In genomic region chr7:127252380-127252718, GRCh38 we compare ENCODE assay signal across 11 cellular contexts. TPM values are rescaled to one million over a fixed set of nuclear protein-coding genes. Genes with fewer than 3 reads are reported as not detected.
DNase-seq lines count a peak whose midpoint lies in the region; ATAC-seq, FAIRE-seq and TF ChIP-seq lines count a peak whose summit lies in the region.
"Had no signal": no experiment of that assay in that cellular context is flagged by ENCODE, and none has a peak within 500 bp of the region (broad histone marks: within the 10 kb centered on the region; RNA-seq: fewer than 3 reads in every experiment).

No MANE protein-coding gene starts in this region.

- no peak for TF ChIP-seq CTCF in WTC11 (IDR thresholded peaks at IDR 0.05)
- no peak for TF ChIP-seq CTCF in hepatocyte (IDR thresholded peaks at IDR 0.05; ENCODE audit: poor library complexity)

- WGBS in hepatocyte (ENCODE audit: low lambda C conversion rate, missing lambda C conversion rate): 2% methylated on average over 11 of the region's 11 CpGs
- WGBS in small intestine, 3 donors: 1 to 2% (median 2%) methylated on average over 11 of the region's 11 CpGs

- H3K4me3 Mint-ChIP-seq in WTC11: peak overlapping the region; percentile 78

- no peaks in the 10 kb centered on the region for H3K36me3 Mint-ChIP-seq in WTC11

- H3K79me2 ChIP-seq in hepatocyte: no peaks in the 10 kb centered on the region

- peak overlapping the region; percentile 99 for H2AFZ ChIP-seq in hepatocyte

- no peaks in the 10 kb centered on the region for H4K20me1 ChIP-seq in hepatocyte (ENCODE audit: insufficient read depth, poor library complexity, severe bottlenecking)

- ATAC-seq in WTC11 (0 out of 2 replicates have a peak, but pooled peaks have one; percentile 2), HG03139 (IDR thresholded peaks at IDR 0.05; ENCODE audit: unreplicated experiment) (no peak)

- DNase-seq in NCI-H1436 (lab: John Stamatoyannopoulos, UW) (peak; percentile 13), NCI-H1436 treated with DMSO at 0.1 percent for 48 hours (lab: John Stamatoyannopoulos, UW) (no peak), WTC11 (ENCODE audit: low spot score) (peak; percentile 17), hepatocyte (ENCODE audit: low spot score) (no peak), small intestine (no peak), NCI-H2227 treated with DMSO at 0.1 percent for 48 hours (lab: John Stamatoyannopoulos, UW) (no peak), HCEC 1CT (no peak)

- H3K4me3 ChIP-seq in hepatocyte: peak overlapping the region; percentile 86
- H3K4me3 ChIP-seq in small intestine (ENCODE audit: low read depth in 1 of 2, low read length in 2 of 2): peak overlapping the region; percentile 62 to 63

- no peaks in the 10 kb centered on the region for H3K9me2 ChIP-seq in hepatocyte (replicated peaks; ENCODE audit: insufficient read depth)

- CTCF ChIA-PET in WTC11 (lab: Charles Lee): interaction anchor here (1.1 to 3.0 kb wide), 5 partner anchors 12 to 449 kb away, joined by 3 to 21 read pairs (median 4); no protein-coding TSS in a partner anchor

- H3K9me3 Mint-ChIP-seq in WTC11: no peaks in the 10 kb centered on the region

- peaks cover 21% of the 10 kb centered on the region for H3K4me1 Mint-ChIP-seq in WTC11

- peaks cover 89% of the 10 kb centered on the region for H3K27me3 Mint-ChIP-seq in WTC11 (ENCODE audit: low read depth)

- no peak for FAIRE-seq in small intestine (lab: Jason Lieb, UNC)
- FAIRE-seq: HTR-8/SVneo had no signal

- H3K27ac ChIP-seq in hepatocyte: no peak overlapping the region
- H3K27ac ChIP-seq in small intestine (ENCODE audit: low read depth in 1 of 2, low read length in 1 of 2): no peak overlapping the region
- H3K27ac ChIP-seq: C4-2B had no signal

- H3K36me3 ChIP-seq in hepatocyte (replicated peaks; ENCODE audit: insufficient read depth, low read depth) (no peaks in the 10 kb centered on the region), small intestine (ENCODE audit: control insufficient read depth in 2 of 2, insufficient read depth in 2 of 2, low read length in 2 of 2) (no peaks in the 10 kb centered on the region)

- H3K27me3 ChIP-seq in hepatocyte (peaks cover 80% of the 10 kb centered on the region), small intestine (ENCODE audit: control insufficient read depth in 2 of 2, insufficient read depth in 2 of 2, low read length in 2 of 2) (peaks cover 14 to 30% of the 10 kb centered on the region in 2 donors)

- H3K4me1 ChIP-seq in hepatocyte (ENCODE audit: insufficient read depth): peaks cover 11% of the 10 kb centered on the region
- H3K4me1 ChIP-seq in small intestine (ENCODE audit: control insufficient read depth in 2 of 2, insufficient read depth in 1 of 2, low read depth in 1 of 2, low read length in 1 of 2): peaks cover 0 to 5% of the 10 kb centered on the region in 2 donors

- POLR2A ChIA-PET in WTC11 (lab: Charles Lee): no interaction called here

- H3K4me2 ChIP-seq in hepatocyte: peak overlapping the region; percentile 99

- H3K9me3 ChIP-seq in hepatocyte (ENCODE audit: low read depth) (no peaks in the 10 kb centered on the region), small intestine (ENCODE audit: control insufficient read depth, low read depth) (no peaks in the 10 kb centered on the region)

- H3K27ac Mint-ChIP-seq in WTC11: no peak overlapping the region

TF ChIP-seq in WTC11, 78 proteins besides CTCF, POLR2A, EP300 and RAD21:
- TF ChIP-seq USF2 (CRISPR knock-in tag; IDR thresholded peaks at IDR 0.05) (no peak), NR2C2 (CRISPR knock-in tag; IDR thresholded peaks at IDR 0.05) (no peak), ATF1 (CRISPR knock-in tag; IDR thresholded peaks at IDR 0.05) (no peak)

RNA-seq across cellular contexts. Expression of gene GRM8, which starts 0.4 kb away (rescaled TPM):
- total RNA-seq in WTC11 (2021) (2.1 to 2.4 TPM (median 2.3 TPM) in 3 replicates), hepatocyte (2.9 and 4.5 TPM in 2 replicates)
- polyA plus RNA-seq in hepatocyte (0.62 and 0.96 TPM in 2 replicates), small intestine (under 1 TPM in 1 of 3 donors, not detected in 2; 0.07 TPM)
- total RNA-seq: subcutaneous adipose tissue had no signal

Comparison
In these comparisons a context has a peak if more than half of its experiments do, and no peak if none do; other contexts are left out.
1. DNase-seq: peak in NCI-H1436 (single experiment) and WTC11 (single experiment); none in NCI-H1436 treated with DMSO at 0.1 percent for 48 hours (single experiment), hepatocyte (single experiment), small intestine (single experiment), NCI-H2227 treated with DMSO at 0.1 percent for 48 hours (single experiment) and HCEC 1CT (single experiment).